ENCODE assay signal across 1 cellular context in the genomic region with DNA sequence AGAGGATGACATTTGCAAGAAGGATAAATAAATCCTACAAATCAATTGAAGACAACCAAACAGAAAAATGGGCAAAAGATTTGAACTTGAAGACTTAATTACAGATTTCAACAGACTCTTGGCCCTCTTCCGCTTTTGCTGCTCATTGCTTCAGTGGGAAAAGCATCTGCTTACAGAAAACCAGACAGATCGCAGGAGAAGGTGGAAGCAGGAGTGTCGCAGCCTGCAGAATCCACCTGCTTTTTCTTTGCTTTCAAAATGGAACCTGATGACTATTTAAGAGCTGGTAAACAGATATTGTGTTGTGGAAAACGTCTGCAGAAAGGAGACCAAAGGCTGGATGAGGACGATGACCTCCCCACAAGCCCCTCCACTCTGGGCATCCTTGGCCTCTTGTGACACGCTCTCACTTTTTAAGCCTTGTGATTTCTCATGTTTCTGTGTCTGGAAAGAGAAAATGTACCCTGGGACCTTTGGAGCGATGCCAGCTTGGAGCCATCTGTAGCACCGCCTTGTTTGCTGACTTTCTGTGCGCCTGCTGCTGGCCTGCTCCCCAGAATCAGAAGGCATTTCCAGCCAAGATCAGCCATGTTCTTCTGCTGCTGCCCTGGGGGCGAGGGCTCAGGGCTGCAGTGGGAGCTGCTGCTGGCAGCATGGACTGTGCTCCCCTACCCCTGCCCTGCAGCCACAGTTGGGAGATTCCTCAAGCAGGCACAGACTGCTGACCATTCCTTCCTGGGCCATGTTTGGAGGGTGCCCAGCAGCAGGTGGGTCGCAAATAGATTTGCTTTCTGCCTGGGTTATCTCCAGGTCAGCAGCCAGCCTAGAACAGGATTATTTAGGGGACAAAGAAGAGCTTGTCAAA.
TF ChIP-seq lines count a peak whose summit lies in the region.

No MANE protein-coding gene starts in this region.

TF ChIP-seq in HEK293, 187 proteins besides CTCF, POLR2A, EP300 and RAD21 (continued from another document):
- TF ChIP-seq, protein P1, sequence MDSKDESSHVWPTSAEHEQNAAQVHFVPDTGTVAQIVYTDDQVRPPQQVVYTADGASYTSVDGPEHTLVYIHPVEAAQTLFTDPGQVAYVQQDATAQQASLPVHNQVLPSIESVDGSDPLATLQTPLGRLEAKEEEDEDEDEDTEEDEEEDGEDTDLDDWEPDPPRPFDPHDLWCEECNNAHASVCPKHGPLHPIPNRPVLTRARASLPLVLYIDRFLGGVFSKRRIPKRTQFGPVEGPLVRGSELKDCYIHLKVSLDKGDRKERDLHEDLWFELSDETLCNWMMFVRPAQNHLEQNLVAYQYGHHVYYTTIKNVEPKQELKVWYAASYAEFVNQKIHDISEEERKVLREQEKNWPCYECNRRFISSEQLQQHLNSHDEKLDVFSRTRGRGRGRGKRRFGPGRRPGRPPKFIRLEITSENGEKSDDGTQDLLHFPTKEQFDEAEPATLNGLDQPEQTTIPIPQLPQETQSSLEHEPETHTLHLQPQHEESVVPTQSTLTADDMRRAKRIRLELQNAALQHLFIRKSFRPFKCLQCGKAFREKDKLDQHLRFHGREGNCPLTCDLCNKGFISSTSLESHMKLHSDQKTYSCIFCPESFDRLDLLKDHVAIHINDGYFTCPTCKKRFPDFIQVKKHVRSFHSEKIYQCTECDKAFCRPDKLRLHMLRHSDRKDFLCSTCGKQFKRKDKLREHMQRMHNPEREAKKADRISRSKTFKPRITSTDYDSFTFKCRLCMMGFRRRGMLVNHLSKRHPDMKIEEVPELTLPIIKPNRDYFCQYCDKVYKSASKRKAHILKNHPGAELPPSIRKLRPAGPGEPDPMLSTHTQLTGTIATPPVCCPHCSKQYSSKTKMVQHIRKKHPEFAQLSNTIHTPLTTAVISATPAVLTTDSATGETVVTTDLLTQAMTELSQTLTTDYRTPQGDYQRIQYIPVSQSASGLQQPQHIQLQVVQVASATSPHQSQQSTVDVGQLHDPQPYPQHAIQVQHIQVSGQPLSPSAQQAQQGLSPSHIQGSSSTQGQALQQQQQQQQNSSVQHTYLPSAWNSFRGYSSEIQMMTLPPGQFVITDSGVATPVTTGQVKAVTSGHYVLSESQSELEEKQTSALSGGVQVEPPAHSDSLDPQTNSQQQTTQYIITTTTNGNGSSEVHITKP (tag by site-specific recombination; IDR thresholded peaks at IDR 0.05): 0 out of 2 replicates have a peak, but pooled peaks have one; percentile 35
